Comparison of ENCODE assay signal across 9 cellular contexts in genomic region chr10:69088471-69088769, GRCh38. TPM values are rescaled to one million over a fixed set of nuclear protein-coding genes. Genes with fewer than 3 reads are reported as not detected.
A peak's percentile ranks its signal among the peaks of the same experiment; 100 is the strongest.
DNase-seq lines count a peak whose midpoint lies in the region; ATAC-seq and TF ChIP-seq lines count a peak whose summit lies in the region.
"Had no signal": no experiment of that assay in that cellular context is flagged by ENCODE, and none has a peak within 500 bp of the region (broad histone marks: within the 10 kb centered on the region; RNA-seq: fewer than 3 reads in every experiment).

No MANE protein-coding gene starts in this region.

- no peaks in the 10 kb centered on the region for H3K27me3 Mint-ChIP-seq in activated naive CD8-positive, alpha-beta T cell treated with anti-CD3 and anti-CD28 coated beads, Interleukin-2, amount 50 U/mL, for 24 hours

- H3K9me3 ChIP-seq in lung (ENCODE audit: control insufficient read depth in 2 of 2, insufficient read depth in 1 of 2, low read length in 1 of 2): no peaks in the 10 kb centered on the region
- no peaks in the 10 kb centered on the region for H3K9me3 ChIP-seq in vagina

- intact Hi-C loops in vagina (cut with DNase I): no loop called here

- H3K4me3 Mint-ChIP-seq in activated naive CD8-positive, alpha-beta T cell treated with anti-CD3 and anti-CD28 coated beads, Interleukin-2, amount 50 U/mL, for 24 hours: peak overlapping the region; percentile 92

- H3K9me3 Mint-ChIP-seq in activated naive CD8-positive, alpha-beta T cell treated with anti-CD3 and anti-CD28 coated beads, Interleukin-2, amount 50 U/mL, for 24 hours: no peaks in the 10 kb centered on the region

- H3K27ac ChIP-seq in lung (ENCODE audit: low read depth in 1 of 2, low read length in 1 of 2): peak overlapping the region; percentile 89 to 96
- H3K27ac ChIP-seq in vagina: peak overlapping the region; percentile 81

- H3K4me1 Mint-ChIP-seq in activated naive CD8-positive, alpha-beta T cell treated with anti-CD3 and anti-CD28 coated beads, Interleukin-2, amount 50 U/mL, for 24 hours: peaks cover 70% of the 10 kb centered on the region

- ATAC-seq in activated naive CD8-positive, alpha-beta T cell treated with anti-CD3 and anti-CD28 coated beads, Interleukin-2, amount 50 U/mL, for 24 hours: no peak
- ATAC-seq in lung (ENCODE audit: insufficient read depth, low FRiP score) (no peak), HG02938 (IDR thresholded peaks at IDR 0.05; ENCODE audit: unreplicated experiment) (no peak)

- DNase-seq in stimulated activated CD4-positive, alpha-beta T cell treated with anti-CD3 and anti-CD28 coated beads, Interleukin-1b, Interleukin-23, amount 100 ng/mL, for 48 hours: peak; percentile 20
- no peak for DNase-seq in stimulated activated CD4-positive, alpha-beta T cell treated with anti-CD3 and anti-CD28 coated beads, Interleukin-2, amount 100 ng/mL, for 48 hours
- no peak for DNase-seq in activated naive CD8-positive, alpha-beta T cell treated with anti-CD3 and anti-CD28 coated beads, Interleukin-2, amount 50 U/mL, for 24 hours
- DNase-seq in lung (ENCODE audit: low spot score): no peak
- no peak for DNase-seq in vagina (ENCODE audit: extremely low spot score in 2 of 2)
- no peak for DNase-seq in GM03348 (ENCODE audit: low spot score)
- DNase-seq in KBM-7: no peak
- DNase-seq: NCI-H1694 had no signal

- no peak for TF ChIP-seq POLR2A in vagina (IDR thresholded peaks at IDR 0.05)

- in situ Hi-C loops in KBM-7 (cut with MboI; ENCODE audit: low pct_unique_long_range_greater_than_20kb, low sequenced_read_pairs): no loop called here

- 17 to 51% methylated on average over 3 of the region's 3 CpGs for WGBS in lung, 2 donors

- TF ChIP-seq CTCF in lung (IDR thresholded peaks at IDR 0.05; ENCODE audit: control extremely low read depth, extremely low read depth) (no peak), vagina (IDR thresholded peaks at IDR 0.05) (no peak)

- H3K36me3 ChIP-seq in lung (ENCODE audit: control insufficient read depth in 2 of 2, insufficient read depth in 2 of 2, low read length in 2 of 2) (no peaks in the 10 kb centered on the region), vagina (no peaks in the 10 kb centered on the region)

- H3K4me3 ChIP-seq in lung: peak overlapping the region; percentile 17
- H3K4me3 ChIP-seq in vagina: peak overlapping the region; percentile 13 to 42

- H3K27ac Mint-ChIP-seq in activated naive CD8-positive, alpha-beta T cell treated with anti-CD3 and anti-CD28 coated beads, Interleukin-2, amount 50 U/mL, for 24 hours: peak overlapping the region; percentile 96

- H3K36me3 Mint-ChIP-seq in activated naive CD8-positive, alpha-beta T cell treated with anti-CD3 and anti-CD28 coated beads, Interleukin-2, amount 50 U/mL, for 24 hours (ENCODE audit: low read depth): peaks cover 51% of the 10 kb centered on the region

- H3K4me1 ChIP-seq in lung (ENCODE audit: control insufficient read depth in 2 of 2, insufficient read depth in 2 of 2, low read length in 2 of 2) (peaks cover 0 to 1% of the 10 kb centered on the region in 2 donors), vagina (peaks cover 6% of the 10 kb centered on the region)

- no peaks in the 10 kb centered on the region for H3K27me3 ChIP-seq in lung (ENCODE audit: control insufficient read depth, insufficient read depth)
- no peaks in the 10 kb centered on the region for H3K27me3 ChIP-seq in vagina

RNA-seq across cellular contexts. Expression of gene SRGN, which starts 0.5 kb away (rescaled TPM):
- total RNA-seq in lung (100 to 1,000 TPM; 188 to 293 TPM), vagina (117 TPM)
- polyA plus RNA-seq in lung: 1,000 to 10,000 TPM in 1 of 2 donors, 10 to 100 TPM in 1; 58.1 to 1,336 TPM

RNA-seq across cellular contexts. Expression of gene VPS26A, which starts 35.6 kb away (rescaled TPM):
- total RNA-seq in lung: 10 to 100 TPM; 43.7 to 62.5 TPM
- 10 to 100 TPM; 24.9 to 31.4 TPM for polyA plus RNA-seq in lung
- 33.6 TPM for total RNA-seq in vagina
